ENCODE assay signal across 8 cellular contexts in genomic region chr16:70749681-70750601, GRCh38. TPM values are rescaled to one million over a fixed set of nuclear protein-coding genes. Genes with fewer than 3 reads are reported as not detected.
DNase-seq lines count a peak whose midpoint lies in the region; TF ChIP-seq lines count a peak whose summit lies in the region.

No MANE protein-coding gene starts in this region.

- no peak overlapping the region for H3K4me2 ChIP-seq in MM.1S (ENCODE audit: low read depth, low read length)

- no peaks in the 10 kb centered on the region for H4K20me1 ChIP-seq in MM.1S (ENCODE audit: insufficient read depth, low read length)

- peaks cover 30% of the 10 kb centered on the region for H3K4me1 Mint-ChIP-seq in neural crest cell

- no peaks in the 10 kb centered on the region for H3F3A ChIP-seq in MM.1S (ENCODE audit: insufficient read depth, low read length)

- no peaks in the 10 kb centered on the region for H3K9me2 ChIP-seq in MM.1S (replicated peaks; ENCODE audit: insufficient read depth, low read length)

- no peaks in the 10 kb centered on the region for H3K79me2 ChIP-seq in MM.1S (ENCODE audit: low read length)

- POLR2A ChIA-PET in A673 (lab: Charles Lee; ENCODE audit: low non-redundant PET): no interaction called here

- H3K4me3 ChIP-seq in A673 (ENCODE audit: low read depth, low read length, poor library complexity, severe bottlenecking) (no peak overlapping the region), epithelial cell of proximal tubule (ENCODE audit: low read depth, low read length) (peak overlapping the region; percentile 8), testis (no peak overlapping the region), MM.1S (ENCODE audit: low read length) (no peak overlapping the region)
- H3K4me3 ChIP-seq in effector memory CD4-positive, alpha-beta T cell (ENCODE audit: insufficient read depth, low read depth, low read length, poor library complexity, severe bottlenecking): no peak overlapping the region

- CTCF ChIA-PET in A673 (lab: Charles Lee): interaction anchor here (0.5 kb wide), 1 partner anchor 152 kb away, joined by 4 read pairs; no protein-coding TSS in a partner anchor

- DNase-seq in A673 (ENCODE audit: low spot score) (peak; percentile 53), NCI-H2227 (lab: John Stamatoyannopoulos, UW; ENCODE audit: unreplicated experiment) (peak; percentile 28), epithelial cell of proximal tubule (ENCODE audit: low read depth) (no peak), neural crest cell (ENCODE audit: low read depth, low spot score) (peak; percentile 26), NCI-H1436 (lab: John Stamatoyannopoulos, UW) (no peak), testis (no peak), MM.1S (no peak)
- no peak for DNase-seq in effector memory CD4-positive, alpha-beta T cell

- no peak overlapping the region for H3K9ac ChIP-seq in MM.1S (ENCODE audit: low read length)

- H3K27me3 ChIP-seq in A673 (replicated peaks; ENCODE audit: insufficient read depth, low read depth, low read length, poor library complexity) (no peaks in the 10 kb centered on the region), testis (no peaks in the 10 kb centered on the region), MM.1S (replicated peaks; ENCODE audit: insufficient read depth, low read length) (no peaks in the 10 kb centered on the region)
- H3K27me3 ChIP-seq in effector memory CD4-positive, alpha-beta T cell (replicated peaks; ENCODE audit: control insufficient read depth, insufficient read depth, low read length, poor library complexity, severe bottlenecking): no peaks in the 10 kb centered on the region

- WGBS in testis, 2 donors: 54 to 67% methylated on average over 10 to 16 of the region's 16 CpGs

- intact Hi-C loops in A673 (cut with micrococcal nuclease; ENCODE audit: unreplicated experiment): loop anchor here (5.0 kb wide), 1 partner anchor 63 kb away; the partner anchor contains the start of gene MTSS2
- intact Hi-C loops in testis (cut with DNase I; ENCODE audit: low total_unique reads): no loop called here

- no peak overlapping the region for H2AFZ ChIP-seq in MM.1S (ENCODE audit: low read length)

- no peaks in the 10 kb centered on the region for H3K36me3 Mint-ChIP-seq in neural crest cell (ENCODE audit: low read depth)

- peaks cover 47% of the 10 kb centered on the region for H3K4me1 ChIP-seq in A673 (ENCODE audit: insufficient read depth, low read length, poor library complexity, severe bottlenecking)
- H3K4me1 ChIP-seq in testis: peaks cover 54% of the 10 kb centered on the region
- H3K4me1 ChIP-seq in effector memory CD4-positive, alpha-beta T cell (ENCODE audit: control insufficient read depth, insufficient read depth, low read length, poor library complexity, severe bottlenecking): no peaks in the 10 kb centered on the region
- H3K4me1 ChIP-seq in MM.1S (ENCODE audit: low read length): no peaks in the 10 kb centered on the region

- no TSS peak for BruUV-seq in A673 (replicated peaks; lab: Mats Ljungman, UMichigan)

- TF ChIP-seq POLR2A in testis (IDR thresholded peaks at IDR 0.05): no peak

- H3K4me3 Mint-ChIP-seq in neural crest cell: no peak overlapping the region

- H3K27me3 Mint-ChIP-seq in neural crest cell (ENCODE audit: low read depth): no peaks in the 10 kb centered on the region

- TF ChIP-seq CTCF in A673 (conservative IDR thresholded peaks at IDR 0.05; ENCODE audit: low read depth, low read length): no peak
- no peak for TF ChIP-seq CTCF in epithelial cell of proximal tubule (conservative IDR thresholded peaks at IDR 0.05; ENCODE audit: low read depth, low read length)
- TF ChIP-seq CTCF in neural crest cell (conservative IDR thresholded peaks at IDR 0.05): no peak
- no peak for TF ChIP-seq CTCF in testis (IDR thresholded peaks at IDR 0.05)
- no peak for TF ChIP-seq CTCF in MM.1S (IDR thresholded peaks at IDR 0.05; ENCODE audit: low read length)

- no peaks in the 10 kb centered on the region for H3K9me3 ChIP-seq in A673 (ENCODE audit: low read depth, low read length, poor library complexity, severe bottlenecking)
- no peaks in the 10 kb centered on the region for H3K9me3 ChIP-seq in testis
- no peaks in the 10 kb centered on the region for H3K9me3 ChIP-seq in effector memory CD4-positive, alpha-beta T cell (ENCODE audit: control insufficient read depth, low read length)
- no peaks in the 10 kb centered on the region for H3K9me3 ChIP-seq in MM.1S (replicated peaks; ENCODE audit: insufficient read depth, low read length)

- peak overlapping the region; percentile 68 for H3K27ac Mint-ChIP-seq in neural crest cell (ENCODE audit: unreplicated experiment)

- H3K36me3 ChIP-seq in A673 (ENCODE audit: insufficient read depth, low read length, poor library complexity, severe bottlenecking) (no peaks in the 10 kb centered on the region), testis (ENCODE audit: low read depth, missing control alignments) (no peaks in the 10 kb centered on the region), MM.1S (replicated peaks; ENCODE audit: insufficient read depth, low read length) (no peaks in the 10 kb centered on the region)
- peaks cover 24% of the 10 kb centered on the region for H3K36me3 ChIP-seq in effector memory CD4-positive, alpha-beta T cell (ENCODE audit: control insufficient read depth, insufficient read depth, low read length)

- H3K9me3 Mint-ChIP-seq in neural crest cell: no peaks in the 10 kb centered on the region

- peak overlapping the region; percentile 62 for H3K27ac ChIP-seq in A673 (ENCODE audit: low read depth, low read length, poor library complexity, severe bottlenecking)
- no peak overlapping the region for H3K27ac ChIP-seq in testis
- H3K27ac ChIP-seq in effector memory CD4-positive, alpha-beta T cell (ENCODE audit: insufficient read depth, low read length, poor library complexity, severe bottlenecking): no peak overlapping the region
- no peak overlapping the region for H3K27ac ChIP-seq in MM.1S (ENCODE audit: low read length)

RNA-seq across cellular contexts. Expression of gene VAC14, which starts 51.0 kb away (rescaled TPM):
- total RNA-seq in A673 (2021): 46.6 and 47.2 TPM in 2 replicates
- 32.5 and 50.0 TPM in 2 replicates for total RNA-seq in epithelial cell of proximal tubule
- 45.4 and 46.7 TPM in 2 replicates for total RNA-seq in neural crest cell
- total RNA-seq in testis: 10 to 100 TPM; 61.8 to 80.5 TPM
- 41.0 TPM for polyA plus RNA-seq in testis (ENCODE audit: insufficient read depth, low read depth, low replicate concordance)

Comparison
In these comparisons a context has a peak if more than half of its experiments do, and no peak if none do; other contexts are left out.
1. DNase-seq: peak in A673 (single experiment), NCI-H2227 (single experiment) and neural crest cell (single experiment); none in epithelial cell of proximal tubule (single experiment), NCI-H1436 (single experiment), testis (single experiment), effector memory CD4-positive, alpha-beta T cell (0 of 3) and MM.1S (single experiment).